15 cellular contexts compared by ENCODE assay signal in the genomic region with DNA sequence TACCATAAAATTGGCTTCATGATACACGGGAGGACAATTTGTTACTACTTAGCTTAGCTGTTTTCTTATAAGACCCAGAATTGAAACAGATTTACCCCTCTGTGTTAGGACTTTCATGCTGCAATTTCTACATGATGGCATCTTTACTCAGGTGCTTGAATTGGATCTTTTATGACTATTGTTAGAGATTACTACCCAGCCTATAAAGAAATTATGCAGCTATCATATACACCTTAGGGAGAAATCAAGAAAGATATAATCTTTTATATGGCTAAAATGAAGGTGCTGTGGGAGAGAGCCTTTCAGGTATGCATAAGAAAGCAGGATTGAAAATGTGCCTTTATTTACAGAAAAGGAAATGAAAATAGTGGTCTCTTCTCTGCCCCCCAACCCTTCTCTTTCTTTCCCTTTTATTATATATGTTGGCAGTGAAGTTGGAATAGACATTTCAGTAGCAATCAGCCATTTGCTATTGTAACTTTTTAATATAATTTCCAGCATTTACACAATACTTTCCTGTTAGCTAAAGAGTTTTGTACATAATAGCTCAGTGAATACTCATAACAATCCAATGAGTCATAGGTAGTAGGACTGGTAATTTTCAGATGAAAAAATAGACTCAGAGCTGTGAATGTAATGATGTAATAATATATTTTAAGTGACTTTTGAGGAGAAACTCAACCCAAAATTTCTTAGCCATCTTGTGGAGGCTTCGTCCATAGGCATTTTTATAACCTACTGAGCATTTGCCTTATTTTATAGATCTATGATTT.
A peak's percentile ranks its signal among the peaks of the same experiment; 100 is the strongest.
DNase-seq lines count a peak whose midpoint lies in the region; ATAC-seq and TF ChIP-seq lines count a peak whose summit lies in the region.
"Had no signal": no experiment of that assay in that cellular context is flagged by ENCODE, and none has a peak within 500 bp of the region (broad histone marks: within the 10 kb centered on the region; RNA-seq: fewer than 3 reads in every experiment).

No MANE protein-coding gene starts in this region.

- H3K9me3 ChIP-seq in mammary epithelial cell (replicated peaks; ENCODE audit: insufficient read depth, low read length) (no peaks in the 10 kb centered on the region), Peyer's patch (no peaks in the 10 kb centered on the region)
- H3K9me3 ChIP-seq: uterus had no signal

- H3K27me3 ChIP-seq in mammary epithelial cell (ENCODE audit: insufficient read depth, low read length) (no peaks in the 10 kb centered on the region), Peyer's patch (no peaks in the 10 kb centered on the region)
- H3K27me3 ChIP-seq: uterus had no signal

- peak; percentile 92 for ATAC-seq in left colon
- ATAC-seq: natural killer cell treated with Interleukin-12 subunit alpha and Interleukin-12 subunit beta and Interleukin-15 and Interleukin-18, amount 100 ng/mL, for 72 hours had no signal

- WGBS in mammary epithelial cell (ENCODE audit: low coverage, missing lambda C conversion rate), result 63% methylated on average over 2 of the region's 2 CpGs

- dilution Hi-C loops in mammary epithelial cell (cut with HindIII; ENCODE audit: low sequenced_read_pairs), result no loop called here

- in situ Hi-C loops in mammary epithelial cell (cut with MboI; ENCODE audit: low sequenced_read_pairs in 2 of 2), result no loop called here

- DNase-seq in AG20443 (ENCODE audit: low spot score) (peak; percentile 7), mammary epithelial cell (peak; percentile 57), left colon (no peak), Peyer's patch (no peak), iPS-NIHi7 (ENCODE audit: extremely low spot score) (no peak), hepatic stellate cell (ENCODE audit: low spot score) (no peak)
- no peak for DNase-seq in activated CD4-positive, alpha-beta T cell treated with anti-CD3 and anti-CD28 coated beads for 1 hour
- DNase-seq: activated CD8-positive, alpha-beta memory T cell treated with anti-CD3 and anti-CD28 coated beads, Interleukin-2, amount 50 U/mL, for 4 hours; anterior cingulate cortex; KBM-7; T-helper 9 cell; uterus had no signal

- H3K4me1 ChIP-seq in mammary epithelial cell (ENCODE audit: insufficient read depth, low read length) (peaks cover 9% of the 10 kb centered on the region), Peyer's patch (no peaks in the 10 kb centered on the region)
- H3K4me1 ChIP-seq: uterus had no signal

- H3K36me3 ChIP-seq in mammary epithelial cell (ENCODE audit: insufficient read depth, low read length) (no peaks in the 10 kb centered on the region), Peyer's patch (no peaks in the 10 kb centered on the region)
- H3K36me3 ChIP-seq: uterus had no signal

- no peak overlapping the region for H3K9ac ChIP-seq in mammary epithelial cell (ENCODE audit: insufficient read depth, low read length)

- no peak overlapping the region for H3K27ac ChIP-seq in mammary epithelial cell (ENCODE audit: insufficient read depth, low read depth, low read length)
- H3K27ac ChIP-seq in Peyer's patch, result no peak overlapping the region
- H3K27ac ChIP-seq: PC-9, uterus had no signal

- no peak for TF ChIP-seq EP300 in Ishikawa (IDR thresholded peaks at IDR 0.05; ENCODE audit: borderline replicate concordance)

- CTCF ChIA-PET in mammary epithelial cell (lab: Charles Lee; ENCODE audit: low non-redundant PET), result no interaction called here

- BruUV-seq in mammary epithelial cell (replicated peaks; lab: Mats Ljungman, UMichigan), result no TSS peak

- intact Hi-C loops in mammary epithelial cell (cut with micrococcal nuclease) (no loop called here), left colon (cut with DNase I, micrococcal nuclease) (no loop called here)

- no peak for TF ChIP-seq RAD21 in Ishikawa (IDR thresholded peaks at IDR 0.05; ENCODE audit: low read depth)

- no peak for TF ChIP-seq POLR2A in Peyer's patch (IDR thresholded peaks at IDR 0.05)

- peak overlapping the region; percentile 26 for H2AFZ ChIP-seq in mammary epithelial cell (ENCODE audit: low read depth, low read length)
- H2AFZ ChIP-seq: PC-9 had no signal

- H3K4me2 ChIP-seq in mammary epithelial cell (ENCODE audit: insufficient read depth, low read depth, low read length), result peak overlapping the region; percentile 23
- H3K4me2 ChIP-seq: PC-9 had no signal

- H3K4me3 ChIP-seq in mammary epithelial cell (replicated peaks in 1 of 3; ENCODE audit: insufficient read depth in 1 of 3, low read depth in 2 of 3, low read length in 3 of 3), result no peak overlapping the region
- H3K4me3 ChIP-seq in Peyer's patch, result no peak overlapping the region
- H3K4me3 ChIP-seq: PC-9, uterus had no signal

- TF ChIP-seq CTCF in mammary epithelial cell (conservative IDR thresholded peaks at IDR 0.05 in 1 of 2, IDR thresholded peaks at IDR 0.05 in 1 of 2; ENCODE audit: extremely low read depth in 1 of 2, insufficient read depth in 1 of 2, low read depth in 1 of 2, low read length in 2 of 2) (no peak), Peyer's patch (IDR thresholded peaks at IDR 0.05) (no peak)

- no peaks in the 10 kb centered on the region for H3K79me2 ChIP-seq in mammary epithelial cell (ENCODE audit: insufficient read depth, low read length)

- H4K20me1 ChIP-seq in mammary epithelial cell (ENCODE audit: insufficient read depth, low read length), result no peaks in the 10 kb centered on the region

TF ChIP-seq in Ishikawa, 13 proteins besides CTCF, POLR2A, EP300 and RAD21:
- no peak for TF ChIP-seq ZBTB7A (IDR thresholded peaks at IDR 0.05; ENCODE audit: low read depth)
- peak; percentile 37; the same call in 1 of the 2 replicates for TF ChIP-seq TEAD4 (IDR thresholded peaks at IDR 0.05)

Comparison
In these comparisons a context has a peak if more than half of its experiments do, and no peak if none do; other contexts are left out.
1. DNase-seq: peak in AG20443 (single experiment) and mammary epithelial cell (single experiment); none in left colon (0 of 2), Peyer's patch (0 of 3), iPS-NIHi7 (single experiment), activated CD4-positive, alpha-beta T cell treated with anti-CD3 and anti-CD28 coated beads for 1 hour (single experiment) and hepatic stellate cell (single experiment).